1 cellular context compared by ENCODE assay signal in genomic region chr5:162068412-162068811, GRCh38.
TF ChIP-seq lines count a peak whose summit lies in the region.

No MANE protein-coding gene starts in this region.

TF ChIP-seq in WTC11, 78 proteins besides CTCF, POLR2A, EP300 and RAD21 (continued from another document):
- TF ChIP-seq ERG (CRISPR knock-in tag; IDR thresholded peaks at IDR 0.05) (no peak), RORB (CRISPR knock-in tag; IDR thresholded peaks at IDR 0.05) (no peak), FOXP4 (CRISPR knock-in tag; IDR thresholded peaks at IDR 0.05) (peak; percentile 98), TP53 (CRISPR knock-in tag; IDR thresholded peaks at IDR 0.05) (peak; percentile 94), GABPB1 (CRISPR knock-in tag; IDR thresholded peaks at IDR 0.05) (no peak), MYBL2 (CRISPR knock-in tag; IDR thresholded peaks at IDR 0.05) (0 out of 2 replicates have a peak, but pooled peaks have one; percentile 47), ELF4 (CRISPR knock-in tag; IDR thresholded peaks at IDR 0.05; ENCODE audit: low read depth) (no peak), MXD4 (CRISPR knock-in tag; IDR thresholded peaks at IDR 0.05; ENCODE audit: borderline replicate concordance) (no peak), NR2C2 (CRISPR knock-in tag; IDR thresholded peaks at IDR 0.05) (no peak), RELA (CRISPR knock-in tag; IDR thresholded peaks at IDR 0.05; ENCODE audit: borderline replicate concordance) (no peak)
